ENCODE assay signal across 23 cellular contexts in the genomic region with DNA sequence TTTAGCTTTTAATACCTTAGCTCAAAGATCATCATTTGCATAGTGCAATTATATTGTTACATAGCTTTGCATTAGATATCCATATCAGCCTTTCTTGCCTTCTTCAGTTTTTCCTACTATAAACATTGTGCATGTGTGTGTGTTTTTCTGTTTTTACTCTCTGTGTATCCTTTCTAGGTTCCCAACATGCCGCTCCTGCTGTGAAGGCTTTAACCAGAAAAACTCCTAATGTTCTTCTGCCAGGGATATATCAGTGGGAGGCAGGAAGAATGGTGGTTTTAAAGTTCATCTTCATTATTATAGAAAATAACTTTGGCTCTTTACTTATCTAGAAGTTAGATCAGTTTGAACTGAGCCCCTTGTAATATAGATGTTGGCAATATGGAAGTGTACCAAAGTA.
DNase-seq lines count a peak whose midpoint lies in the region; ATAC-seq and TF ChIP-seq lines count a peak whose summit lies in the region.
"Had no signal": no experiment of that assay in that cellular context is flagged by ENCODE, and none has a peak within 500 bp of the region (broad histone marks: within the 10 kb centered on the region; RNA-seq: fewer than 3 reads in every experiment).

No MANE protein-coding gene starts in this region.

- RAD21 ChIA-PET in HCT116 (lab: Charles Lee; ENCODE audit: low non-redundant PET in 1 of 2, low total read pairs in 2 of 2, uncharacterized antibody in 2 of 2, unreplicated experiment in 2 of 2): interaction anchor here in 1 of 2 experiments (0.7 kb wide), 1 partner anchor 334 kb away, joined by 8 read pairs; no protein-coding TSS in a partner anchor

- intact Hi-C loops in HCT116 (cut with micrococcal nuclease): no loop called here

- H3K79me2 ChIP-seq in HCT116 (ENCODE audit: insufficient read depth, low read length): no peaks in the 10 kb centered on the region

- ATAC-seq in HCT116 (0 out of 2 replicates have a peak, but pooled peaks have one; percentile 10), RWPE2 (ENCODE audit: low read depth) (peak; percentile 11; the same call in 1 of the 3 replicates), GM18520 (IDR thresholded peaks at IDR 0.05; ENCODE audit: unreplicated experiment) (no peak)
- ATAC-seq: naive thymus-derived CD4-positive, alpha-beta T cell; stimulated activated naive CD8-positive, alpha-beta T cell treated with anti-CD3 and anti-CD28 coated beads, Interleukin-15, amount 100 ng/mL, for 72 hours; upper lobe of right lung had no signal

- DNase-seq in HCT116 (ENCODE audit: low read depth, low spot score) (no peak), RWPE2 (ENCODE audit: low spot score) (no peak), chondrocyte (ENCODE audit: low spot score) (no peak), neuronal stem cell (ENCODE audit: low spot score) (no peak), Kasumi-1 (lab: John Stamatoyannopoulos, UW) (no peak), NCI-H510A (lab: John Stamatoyannopoulos, UW) (no peak)
- DNase-seq in effector CD8-positive, alpha-beta T cell (lab: John Stamatoyannopoulos, UW): no peak
- DNase-seq: activated CD4-positive, alpha-beta T cell treated with anti-CD3 and anti-CD28 coated beads, Interleukin-2, amount 50 U/mL, for 4 hours; anterior cingulate cortex; cortex of kidney; GF-D8; H7; hypothalamus; naive thymus-derived CD4-positive, alpha-beta T cell; NCI-H2081 treated with DMSO at 0.1 percent for 48 hours; OCI-M1; posterior cingulate gyrus; stimulated activated naive CD8-positive, alpha-beta T cell treated with anti-CD3 and anti-CD28 coated beads, Interleukin-15, amount 100 ng/mL, for 72 hours; upper lobe of right lung; WERI-Rb-1 had no signal

- H4K8ac ChIP-seq in neuronal stem cell (ENCODE audit: low read depth, low read length): no peak overlapping the region

- H2AK5ac ChIP-seq in neuronal stem cell (ENCODE audit: low read depth, low read length): no peak overlapping the region

- TF ChIP-seq CTCF in HCT116 (IDR thresholded peaks at IDR 0.05 in 2 of 3, conservative IDR thresholded peaks at IDR 0.05 in 1 of 3; ENCODE audit: borderline replicate concordance in 1 of 3, insufficient read depth in 1 of 3, low read depth in 2 of 3, low read length in 2 of 3) (no peak), RWPE2 (IDR thresholded peaks at IDR 0.05; ENCODE audit: poor library complexity, severe bottlenecking) (no peak), chondrocyte (IDR thresholded peaks at IDR 0.05) (no peak)

- peaks cover 12% of the 10 kb centered on the region for H3K4me1 Mint-ChIP-seq in chondrocyte (ENCODE audit: low read depth)
- H3K4me1 Mint-ChIP-seq: stimulated activated naive CD8-positive, alpha-beta T cell treated with anti-CD3 and anti-CD28 coated beads, Interleukin-15, amount 100 ng/mL, for 72 hours had no signal

- H2AFZ ChIP-seq in HCT116 (ENCODE audit: low read depth, low read length, poor library complexity, severe bottlenecking) (no peak overlapping the region), neuronal stem cell (ENCODE audit: low read length) (peak overlapping the region; percentile 28)

- no peak overlapping the region for H2BK15ac ChIP-seq in neuronal stem cell (ENCODE audit: low read length)

- no CpG with 5 or more reads among the region's 1 CpG for WGBS in neuronal stem cell (ENCODE audit: extremely low coverage in 2 of 2, insufficient read length in 2 of 2, insufficient replicate concordance in 1 of 2), 2 donors

- H3K4me1 ChIP-seq in HCT116 (ENCODE audit: control insufficient read depth in 1 of 2, insufficient read depth in 2 of 2, low read length in 2 of 2) (peaks cover 26 to 41% of the 10 kb centered on the region in 2 experiments), RWPE2 (ENCODE audit: insufficient read depth, poor library complexity, severe bottlenecking) (peaks cover 21% of the 10 kb centered on the region), neuronal stem cell (ENCODE audit: control insufficient read depth in 2 of 2, insufficient read depth in 1 of 2, low read depth in 1 of 2, low read length in 2 of 2) (peaks cover 2 to 15% of the 10 kb centered on the region in 2 donors)
- H3K4me1 ChIP-seq: SJCRH30, upper lobe of right lung had no signal

- H3K79me1 ChIP-seq in neuronal stem cell (ENCODE audit: low read depth, low read length): no peaks in the 10 kb centered on the region

- no peak overlapping the region for H3K27ac ChIP-seq in HCT116 (ENCODE audit: low read depth, low read length)
- H3K27ac ChIP-seq in RWPE2 (ENCODE audit: poor library complexity, severe bottlenecking): peak overlapping the region; percentile 18
- no peak overlapping the region for H3K27ac ChIP-seq in neuronal stem cell (replicated peaks; ENCODE audit: low read length)
- H3K27ac ChIP-seq: BLaER1 treated with 17β-estradiol and CSF1 and Interleukin-3, amounts not matched to agents 10 nM and 100 nM; SJCRH30; upper lobe of right lung; WERI-Rb-1 had no signal

- H3K36me3 ChIP-seq in HCT116 (ENCODE audit: control insufficient read depth in 1 of 2, insufficient read depth in 2 of 2, low read length in 2 of 2) (no peaks in the 10 kb centered on the region), RWPE2 (ENCODE audit: low read depth) (no peaks in the 10 kb centered on the region), neuronal stem cell (replicated peaks in 1 of 2; ENCODE audit: control insufficient read depth in 2 of 2, insufficient read depth in 2 of 2, low read length in 2 of 2) (no peaks in the 10 kb centered on the region)
- H3K36me3 ChIP-seq: BLaER1 treated with 17β-estradiol and CSF1 and Interleukin-3, amounts not matched to agents 10 nM and 100 nM; SJCRH30; upper lobe of right lung; WERI-Rb-1 had no signal

- H3K36me3 Mint-ChIP-seq in chondrocyte (ENCODE audit: low read depth): no peaks in the 10 kb centered on the region
- H3K36me3 Mint-ChIP-seq: naive thymus-derived CD4-positive, alpha-beta T cell had no signal

- no peaks in the 10 kb centered on the region for H4K20me1 ChIP-seq in HCT116 (ENCODE audit: insufficient read depth)
- H4K20me1 ChIP-seq: BLaER1 treated with 17β-estradiol and CSF1 and Interleukin-3, amounts not matched to agents 10 nM and 100 nM had no signal

- no peaks in the 10 kb centered on the region for H3K27me3 Mint-ChIP-seq in chondrocyte (ENCODE audit: low read depth)
- H3K27me3 Mint-ChIP-seq: stimulated activated naive CD8-positive, alpha-beta T cell treated with anti-CD3 and anti-CD28 coated beads, Interleukin-15, amount 100 ng/mL, for 72 hours had no signal

- H3K4me3 Mint-ChIP-seq in chondrocyte (ENCODE audit: unreplicated experiment): no peak overlapping the region
- H3K4me3 Mint-ChIP-seq: naive thymus-derived CD4-positive, alpha-beta T cell; stimulated activated naive CD8-positive, alpha-beta T cell treated with anti-CD3 and anti-CD28 coated beads, Interleukin-15, amount 100 ng/mL, for 72 hours had no signal

- BruUV-seq in HCT116 (replicated peaks; lab: Mats Ljungman, UMichigan): no TSS peak

- peak overlapping the region; percentile 56 for H3K4me2 ChIP-seq in HCT116 (ENCODE audit: low read length)
- no peak overlapping the region for H3K4me2 ChIP-seq in neuronal stem cell (ENCODE audit: insufficient read depth, low read length, poor library complexity, severe bottlenecking)
- H3K4me2 ChIP-seq: BLaER1 treated with 17β-estradiol and CSF1 and Interleukin-3, amounts not matched to agents 10 nM and 100 nM had no signal

- 0 out of 4 replicates have a peak overlapping the region, but pooled peaks of 1 of the 2 experiments have one; percentile 29 for H3K4me3 ChIP-seq in HCT116 (replicated peaks in 1 of 2; ENCODE audit: low read depth in 1 of 2, low read length in 2 of 2)
- no peak overlapping the region for H3K4me3 ChIP-seq in RWPE2 (ENCODE audit: severe bottlenecking)
- H3K4me3 ChIP-seq in neuronal stem cell (ENCODE audit: low read length in 2 of 2): no peak overlapping the region
- H3K4me3 ChIP-seq: BLaER1 treated with 17β-estradiol and CSF1 and Interleukin-3, amounts not matched to agents 10 nM and 100 nM; SJCRH30; upper lobe of right lung had no signal

- no peaks in the 10 kb centered on the region for H3K9me2 ChIP-seq in HCT116 (ENCODE audit: insufficient read depth)

- H3K9ac ChIP-seq in HCT116 (ENCODE audit: low read length): no peak overlapping the region
- H3K9ac ChIP-seq in neuronal stem cell (ENCODE audit: low read depth, low read length, poor library complexity): no peak overlapping the region
- H3K9ac ChIP-seq: BLaER1 treated with 17β-estradiol and CSF1 and Interleukin-3, amounts not matched to agents 10 nM and 100 nM had no signal

- POLR2A ChIA-PET in HCT116 (lab: Charles Lee): interaction anchor here (0.8 to 1.2 kb wide), 2 partner anchors 61 to 327 kb away, joined by 3 read pairs; a partner anchor contains a TSS

- H3K23ac ChIP-seq in neuronal stem cell (ENCODE audit: low read depth, low read length, poor library complexity): no peak overlapping the region

- no peak overlapping the region for H4K91ac ChIP-seq in neuronal stem cell (ENCODE audit: low read depth, low read length, poor library complexity)

- H3K27ac Mint-ChIP-seq in chondrocyte (ENCODE audit: unreplicated experiment): peak overlapping the region; percentile 17
- H3K27ac Mint-ChIP-seq: naive thymus-derived CD4-positive, alpha-beta T cell; stimulated activated naive CD8-positive, alpha-beta T cell treated with anti-CD3 and anti-CD28 coated beads, Interleukin-15, amount 100 ng/mL, for 72 hours had no signal

- no peaks in the 10 kb centered on the region for H3K9me3 Mint-ChIP-seq in chondrocyte (ENCODE audit: low read depth)
- H3K9me3 Mint-ChIP-seq: naive thymus-derived CD4-positive, alpha-beta T cell; stimulated activated naive CD8-positive, alpha-beta T cell treated with anti-CD3 and anti-CD28 coated beads, Interleukin-15, amount 100 ng/mL, for 72 hours had no signal

- H2BK12ac ChIP-seq in neuronal stem cell (ENCODE audit: low read length): no peak overlapping the region

- no peak for TF ChIP-seq RAD21 in HCT116 (IDR thresholded peaks at IDR 0.05; ENCODE audit: low read depth)

- H3K9me3 ChIP-seq in HCT116 (ENCODE audit: control insufficient read depth in 1 of 2, insufficient read depth in 1 of 2, low read depth in 1 of 2, low read length in 2 of 2): no peaks in the 10 kb centered on the region
- no peaks in the 10 kb centered on the region for H3K9me3 ChIP-seq in RWPE2 (ENCODE audit: severe bottlenecking)
- no peaks in the 10 kb centered on the region for H3K9me3 ChIP-seq in neuronal stem cell (replicated peaks in 1 of 2; ENCODE audit: control insufficient read depth in 2 of 2, insufficient read depth in 1 of 2, low read depth in 1 of 2, low read length in 2 of 2)
- H3K9me3 ChIP-seq: BLaER1 treated with 17β-estradiol and CSF1 and Interleukin-3, amounts not matched to agents 10 nM and 100 nM; SJCRH30; upper lobe of right lung had no signal

- no peak overlapping the region for H3K18ac ChIP-seq in neuronal stem cell (ENCODE audit: low read length)

- CTCF ChIA-PET in HCT116 (lab: Charles Lee): no interaction called here

- no peak for TF ChIP-seq POLR2A in HCT116 (IDR thresholded peaks at IDR 0.05; ENCODE audit: borderline replicate concordance, extremely low read depth, insufficient read depth, insufficient read length)

- H2BK5ac ChIP-seq in neuronal stem cell (ENCODE audit: low read length): no peak overlapping the region

- no peak overlapping the region for H3K4ac ChIP-seq in neuronal stem cell (ENCODE audit: low read length)

- no peak overlapping the region for H2BK120ac ChIP-seq in neuronal stem cell (ENCODE audit: low read depth, low read length)

- no peak overlapping the region for H3K14ac ChIP-seq in neuronal stem cell (ENCODE audit: low read length)

- 0 out of 2 replicates have a peak, but pooled peaks cover 3% of the 10 kb centered on the region for H3K27me3 ChIP-seq in HCT116 (ENCODE audit: insufficient read depth, low read length)
- no peaks in the 10 kb centered on the region for H3K27me3 ChIP-seq in RWPE2 (ENCODE audit: insufficient read depth, poor library complexity, severe bottlenecking)
- H3K27me3 ChIP-seq in neuronal stem cell (ENCODE audit: control insufficient read depth in 3 of 3, insufficient read depth in 3 of 3, low read depth in 1 of 3, low read length in 3 of 3): no peaks in the 10 kb centered on the region
- H3K27me3 ChIP-seq: BLaER1 treated with 17β-estradiol and CSF1 and Interleukin-3, amounts not matched to agents 10 nM and 100 nM; SJCRH30; upper lobe of right lung had no signal
